In the genomic region with DNA sequence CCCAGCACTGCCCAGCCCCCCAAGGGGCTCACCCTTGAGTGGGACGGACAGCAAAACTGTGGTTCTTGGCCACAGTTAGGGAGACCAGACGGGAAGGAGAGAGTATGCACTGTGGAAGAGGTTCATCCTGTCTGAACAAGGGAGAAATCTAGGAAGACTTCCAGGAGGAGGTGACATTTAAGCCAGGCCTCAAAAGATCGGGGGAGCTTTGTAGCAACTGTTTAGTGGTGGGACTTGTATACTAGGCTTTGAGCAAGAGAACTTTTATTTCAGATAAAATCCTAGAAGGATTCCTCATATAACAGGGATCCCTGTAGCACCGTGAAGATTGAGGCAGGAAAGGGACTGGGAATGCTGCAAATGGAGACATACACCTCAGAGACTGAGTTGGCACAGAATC, we compare ENCODE assay signal across 27 cellular contexts. TPM values are rescaled to one million over a fixed set of nuclear protein-coding genes. Genes with fewer than 3 reads are reported as not detected.
DNase-seq lines count a peak whose midpoint lies in the region; ATAC-seq, FAIRE-seq and TF ChIP-seq lines count a peak whose summit lies in the region.
"Had no signal": no experiment of that assay in that cellular context is flagged by ENCODE, and none has a peak within 500 bp of the region (broad histone marks: within the 10 kb centered on the region; RNA-seq: fewer than 3 reads in every experiment).

No MANE protein-coding gene starts in this region.

- H3K27ac ChIP-seq in HepG2 (ENCODE audit: extremely low read length, insufficient read depth, low read length) = peak overlapping the region; percentile 47
- H3K27ac ChIP-seq in right lobe of liver = no peak overlapping the region
- H3K27ac ChIP-seq in GM12878 (ENCODE audit: control insufficient read depth, insufficient read depth) = no peak overlapping the region
- no peak overlapping the region for H3K27ac ChIP-seq in uterus
- H3K27ac ChIP-seq in hepatocyte = no peak overlapping the region
- H3K27ac ChIP-seq: coronary artery, neutrophil, Peyer's patch, SJSA1, thoracic aorta had no signal

- POLR2A ChIA-PET in HepG2 (lab: Yijun Ruan, JAX) = no interaction called here
- POLR2A ChIA-PET in GM12878 (lab: Charles Lee) = no interaction called here
- POLR2A ChIA-PET in naive thymus-derived CD8-positive, alpha-beta T cell (lab: Charles Lee) = interaction anchor here (1.6 kb wide), 1 partner anchor 10 kb away, joined by 5 read pairs; no protein-coding TSS in a partner anchor

- TF ChIP-seq CTCF in HepG2 (CRISPR knock-in tag; IDR thresholded peaks at IDR 0.05) = no peak
- TF ChIP-seq CTCF in right lobe of liver (IDR thresholded peaks at IDR 0.05) = no peak
- TF ChIP-seq CTCF in GM12878 (IDR thresholded peaks at IDR 0.05 in 2 of 3, conservative IDR thresholded peaks at IDR 0.05 in 1 of 3; ENCODE audit: control insufficient read depth in 2 of 3, extremely low read depth in 1 of 3, insufficient read depth in 1 of 3, low read depth in 3 of 3, low read length in 3 of 3) = no peak
- TF ChIP-seq CTCF in uterus (IDR thresholded peaks at IDR 0.05) = no peak
- no peak for TF ChIP-seq CTCF in hepatocyte (IDR thresholded peaks at IDR 0.05; ENCODE audit: poor library complexity)

- in situ Hi-C loops in HepG2 (cut with HindIII; ENCODE audit: extremely low pct_ligation_motif_present, low pct_unique_long_range_greater_than_20kb) = no loop called here
- in situ Hi-C loops in GM12878 (cut with MboI) = loop anchor here (5.0 kb wide), 1 partner anchor 226 kb away; no protein-coding TSS in a partner anchor

- peaks cover 25% of the 10 kb centered on the region for H3K4me1 ChIP-seq in HepG2 (ENCODE audit: insufficient read depth, low read length)
- H3K4me1 ChIP-seq in right lobe of liver = peaks cover 0 to 32% (median 3%) of the 10 kb centered on the region in 4 donors
- H3K4me1 ChIP-seq in GM12878 (ENCODE audit: control insufficient read depth, insufficient read depth, low read length) = peaks cover 8% of the 10 kb centered on the region
- peaks cover 0 to 10% of the 10 kb centered on the region in 2 donors for H3K4me1 ChIP-seq in uterus
- peaks cover 24% of the 10 kb centered on the region for H3K4me1 ChIP-seq in hepatocyte (ENCODE audit: insufficient read depth)
- H3K4me1 ChIP-seq: SJSA1 had no signal

- H3K27me3 Mint-ChIP-seq in naive thymus-derived CD8-positive, alpha-beta T cell = no peaks in the 10 kb centered on the region
- H3K27me3 Mint-ChIP-seq: activated CD8-positive, alpha-beta memory T cell treated with anti-CD3 and anti-CD28 coated beads, Interleukin-2, amount 10 ng/mL, durations not matched to agents 7 days and 5 days; stimulated activated naive B cell treated with anti-CD40 and anti-IgM and Interleukin-4, amounts not matched to agents 10 μg/mL and 1 μg/mL and 100 μg/mL, for 72 hours had no signal

- H2AFZ ChIP-seq in HepG2 (ENCODE audit: low read length) = no peak overlapping the region
- H2AFZ ChIP-seq in GM12878 (ENCODE audit: control insufficient read depth, low read depth, low read length) = no peak overlapping the region
- H2AFZ ChIP-seq in hepatocyte = no peak overlapping the region

- H3K4me3 ChIP-seq in HepG2 (replicated peaks in 1 of 3; ENCODE audit: insufficient read depth in 1 of 3, low read depth in 2 of 3, low read length in 3 of 3) (no peak overlapping the region), right lobe of liver (no peak overlapping the region), GM12878 (no peak overlapping the region), uterus (no peak overlapping the region), hepatocyte (no peak overlapping the region)
- H3K4me3 ChIP-seq: coronary artery, gastrocnemius medialis, lung, Peyer's patch, SJSA1, smooth muscle cell, thoracic aorta had no signal

- H3K27me3 ChIP-seq in HepG2 (ENCODE audit: control insufficient read depth in 1 of 2, insufficient read depth in 2 of 2, low read length in 2 of 2) (no peaks in the 10 kb centered on the region), right lobe of liver (no peaks in the 10 kb centered on the region), GM12878 (replicated peaks in 1 of 2; ENCODE audit: control insufficient read depth in 2 of 2, insufficient read depth in 2 of 2, low read length in 1 of 2) (no peaks in the 10 kb centered on the region), uterus (no peaks in the 10 kb centered on the region), hepatocyte (no peaks in the 10 kb centered on the region)
- H3K27me3 ChIP-seq: gastrocnemius medialis, neutrophil, Peyer's patch, SJSA1 had no signal

- FAIRE-seq in HepG2 (lab: Jason Lieb, UNC) (no peak), GM12878 (lab: Jason Lieb, UNC) (no peak)

- no peaks in the 10 kb centered on the region for H3K9me2 ChIP-seq in hepatocyte (replicated peaks; ENCODE audit: insufficient read depth)

- SMC1A ChIA-PET in GM12878 (lab: Charles Lee; ENCODE audit: uncharacterized antibody, unreplicated experiment) = no interaction called here

- H3K4me2 ChIP-seq in HepG2 (ENCODE audit: low read depth, low read length) (no peak overlapping the region; the same call in 1 of the 2 replicates), GM12878 (ENCODE audit: control insufficient read depth, insufficient read depth) (no peak overlapping the region), hepatocyte (no peak overlapping the region)
- H3K4me2 ChIP-seq: smooth muscle cell had no signal

- peaks cover 7 to 14% (median 11%) of the 10 kb centered on the region in 4 donors for H3K4me1 Mint-ChIP-seq in naive thymus-derived CD8-positive, alpha-beta T cell
- H3K4me1 Mint-ChIP-seq: endodermal cell had no signal

- CTCF ChIA-PET in HepG2 (lab: Yijun Ruan, JAX; ENCODE audit: low intra/inter-chr PET ratio, low total read pairs) = no interaction called here
- CTCF ChIA-PET in GM12878 (lab: Yijun Ruan, JAX) = no interaction called here

- H4K20me1 ChIP-seq in HepG2 (ENCODE audit: insufficient read depth, low read length) = no peaks in the 10 kb centered on the region
- H4K20me1 ChIP-seq in GM12878 (ENCODE audit: control insufficient read depth, insufficient read depth) = peaks cover 5% of the 10 kb centered on the region; the same call in 1 of the 2 replicates
- H4K20me1 ChIP-seq in hepatocyte (ENCODE audit: insufficient read depth, poor library complexity, severe bottlenecking) = peaks cover 16% of the 10 kb centered on the region

- peak overlapping the region in 8 of 10 donors; percentile 9 to 92 (median 66) for H3K27ac Mint-ChIP-seq in naive thymus-derived CD8-positive, alpha-beta T cell
- H3K27ac Mint-ChIP-seq: activated CD8-positive, alpha-beta memory T cell treated with anti-CD3 and anti-CD28 coated beads, Interleukin-2, amount 10 ng/mL, durations not matched to agents 7 days and 5 days; endodermal cell; T-helper 1 cell treated with Interleukin-12 subunit alpha and Interleukin-12 subunit beta and Interleukin-4 antibody, amounts not matched to agents 30 μg/mL and 1 μg/mL, for 36 hours had no signal

- H3K4me3 Mint-ChIP-seq in naive thymus-derived CD8-positive, alpha-beta T cell = no peak overlapping the region
- H3K4me3 Mint-ChIP-seq: activated CD8-positive, alpha-beta memory T cell treated with anti-CD3 and anti-CD28 coated beads, Interleukin-2, amount 10 ng/mL, durations not matched to agents 7 days and 5 days; endodermal cell; stimulated activated naive B cell treated with anti-CD40 and anti-IgM and Interleukin-4, amounts not matched to agents 10 μg/mL and 1 μg/mL and 100 μg/mL, for 72 hours; T-helper 1 cell treated with Interleukin-12 subunit alpha and Interleukin-12 subunit beta and Interleukin-4 antibody, amounts not matched to agents 30 μg/mL and 1 μg/mL, for 36 hours had no signal

- DNase-seq in HepG2 (ENCODE audit: low spot score) = no peak
- DNase-seq in right lobe of liver = no peak
- no peak for DNase-seq in GM12878 (ENCODE audit: low read depth, low spot score)
- no peak for DNase-seq in naive thymus-derived CD8-positive, alpha-beta T cell
- no peak for DNase-seq in uterus
- DNase-seq in NCI-H2227 treated with DMSO at 0.1 percent for 48 hours (lab: John Stamatoyannopoulos, UW) = no peak
- no peak for DNase-seq in hepatocyte (ENCODE audit: low spot score)
- DNase-seq: activated CD4-positive, alpha-beta T cell treated with anti-CD3 and anti-CD28 coated beads for 4 hours; activated CD8-positive, alpha-beta memory T cell treated with anti-CD3 and anti-CD28 coated beads, Interleukin-2, amount 10 ng/mL, durations not matched to agents 7 days and 5 days; DMS 273 treated with DMSO at 0.1 percent for 48 hours; endodermal cell; gastrocnemius medialis; IMR-90; islet precursor cell; NCI-H1092 treated with DMSO at 0.1 percent for 48 hours; NCI-H1930; NCI-H69; Peyer's patch; stimulated activated CD4-positive, alpha-beta T cell treated with anti-CD3 and anti-CD28 coated beads, Interleukin-2, amount 100 ng/mL, for 48 hours; stimulated activated naive B cell treated with anti-CD40 and anti-IgM and Interleukin-4, amounts not matched to agents 10 μg/mL and 1 μg/mL and 100 μg/mL, for 72 hours had no signal

- H3K9ac ChIP-seq in HepG2 (ENCODE audit: insufficient read depth, low read depth, low read length) (no peak overlapping the region), GM12878 (ENCODE audit: control insufficient read depth, insufficient read depth, low read length) (no peak overlapping the region)

- WGBS in HepG2 (ENCODE audit: low lambda C conversion rate) = 95% methylated on average over 4 of the region's 4 CpGs
- WGBS in right lobe of liver (ENCODE audit: insufficient coverage, low coverage, low lambda C conversion rate, missing lambda C conversion rate) = 86% methylated on average over 4 of the region's 4 CpGs
- 94% methylated on average over 4 of the region's 4 CpGs for WGBS in GM12878 (ENCODE audit: insufficient coverage, insufficient replicate concordance, low lambda C conversion rate, missing lambda C conversion rate)
- WGBS in hepatocyte (ENCODE audit: low lambda C conversion rate, missing lambda C conversion rate) = 91% methylated on average over 4 of the region's 4 CpGs

- H3K79me2 ChIP-seq in HepG2 (ENCODE audit: insufficient read depth, low read length) (no peaks in the 10 kb centered on the region), GM12878 (ENCODE audit: control insufficient read depth, insufficient read depth, low read length) (no peaks in the 10 kb centered on the region), hepatocyte (peaks cover 3% of the 10 kb centered on the region)

- intact Hi-C loops in HepG2 (cut with micrococcal nuclease; ENCODE audit: unreplicated experiment) (no loop called here), right lobe of liver (cut with DNase I) (no loop called here), GM12878 (cut with micrococcal nuclease; ENCODE audit: unreplicated experiment) (no loop called here), uterus (cut with DNase I; ENCODE audit: low total_unique reads) (no loop called here)

- H3K9me3 Mint-ChIP-seq in naive thymus-derived CD8-positive, alpha-beta T cell = no peaks in the 10 kb centered on the region
- H3K9me3 Mint-ChIP-seq: endodermal cell; stimulated activated naive B cell treated with anti-CD40 and anti-IgM and Interleukin-4, amounts not matched to agents 10 μg/mL and 1 μg/mL and 100 μg/mL, for 72 hours; T-helper 1 cell treated with Interleukin-12 subunit alpha and Interleukin-12 subunit beta and Interleukin-4 antibody, amounts not matched to agents 30 μg/mL and 1 μg/mL, for 36 hours had no signal

- peaks cover 0 to 28% (median 11%) of the 10 kb centered on the region in 3 donors for H3K36me3 Mint-ChIP-seq in naive thymus-derived CD8-positive, alpha-beta T cell

- H3K36me3 ChIP-seq in HepG2 (replicated peaks in 1 of 2; ENCODE audit: control insufficient read depth in 1 of 2, insufficient read depth in 2 of 2, low read length in 2 of 2) (peaks cover 9 to 11% of the 10 kb centered on the region in 2 experiments), right lobe of liver (no peaks in the 10 kb centered on the region), GM12878 (ENCODE audit: control insufficient read depth in 2 of 2, insufficient read depth in 2 of 2, low read length in 1 of 2) (peaks cover 7 to 8% of the 10 kb centered on the region in 2 experiments; a peak in 3 of 4 replicates), uterus (no peaks in the 10 kb centered on the region), hepatocyte (replicated peaks; ENCODE audit: insufficient read depth, low read depth) (no peaks in the 10 kb centered on the region)

- no peak for TF ChIP-seq EP300 in HepG2 (IDR thresholded peaks at IDR 0.05; ENCODE audit: low read depth in 2 of 2, low read length in 2 of 2)
- TF ChIP-seq EP300 in HepG2 (CRISPR knock-in tag; IDR thresholded peaks at IDR 0.05; ENCODE audit: borderline replicate concordance) = no peak
- no peak for TF ChIP-seq EP300 in GM12878 (IDR thresholded peaks at IDR 0.05; ENCODE audit: borderline replicate concordance in 1 of 2, control insufficient read depth in 1 of 2, low read depth in 2 of 2, low read length in 2 of 2)

- ATAC-seq in HepG2 (no peak), right lobe of liver (no peak), GM12878 (no peak)
- no peak for ATAC-seq in naive thymus-derived CD8-positive, alpha-beta T cell
- ATAC-seq: activated CD8-positive, alpha-beta memory T cell treated with anti-CD3 and anti-CD28 coated beads, Interleukin-2, amount 10 ng/mL, durations not matched to agents 7 days and 5 days; stimulated activated naive B cell treated with anti-CD40 and anti-IgM and Interleukin-4, amounts not matched to agents 10 μg/mL and 1 μg/mL and 100 μg/mL, for 72 hours had no signal

- TF ChIP-seq RAD21 in HepG2 (CRISPR knock-in tag; IDR thresholded peaks at IDR 0.05) (no peak), GM12878 (IDR thresholded peaks at IDR 0.05; ENCODE audit: insufficient read depth, low read depth, low read length) (no peak)

- RAD21 ChIA-PET in GM12878 (lab: Charles Lee; ENCODE audit: unreplicated experiment) = no interaction called here

- TF ChIP-seq POLR2A in HepG2 (IDR thresholded peaks at IDR 0.05; ENCODE audit: insufficient read depth in 1 of 2, low read depth in 2 of 2, low read length in 2 of 2) (no peak), right lobe of liver (IDR thresholded peaks at IDR 0.05) (no peak), GM12878 (IDR thresholded peaks at IDR 0.05; ENCODE audit: low read depth, low read length) (no peak), uterus (IDR thresholded peaks at IDR 0.05) (no peak)

- no peaks in the 10 kb centered on the region for H3K9me3 ChIP-seq in HepG2 (ENCODE audit: low read length)
- no peaks in the 10 kb centered on the region for H3K9me3 ChIP-seq in right lobe of liver
- H3K9me3 ChIP-seq in GM12878 (replicated peaks; ENCODE audit: control insufficient read depth, insufficient read depth, low read length) = no peaks in the 10 kb centered on the region
- no peaks in the 10 kb centered on the region for H3K9me3 ChIP-seq in uterus
- no peaks in the 10 kb centered on the region for H3K9me3 ChIP-seq in hepatocyte (ENCODE audit: low read depth)
- H3K9me3 ChIP-seq: gastrocnemius medialis, neutrophil, Peyer's patch, SJSA1, thoracic aorta had no signal

- BruUV-seq in HepG2 (replicated peaks; lab: Mats Ljungman, UMichigan) (no TSS peak), GM12878 (replicated peaks; lab: Mats Ljungman, UMichigan) (no TSS peak)

RNA-seq across cellular contexts. Expression of a gene that starts 30.8 kb away (rescaled TPM):
- total RNA-seq in HepG2 (2016; rRNA removed; fragmentation: Illumina TruSeq; extraction: Trizol) (12.6 and 34.3 TPM in 2 replicates), right lobe of liver (100 to 1,000 TPM in 4 of 6 experiments, 10 to 100 TPM in 2; 63.8 to 246 (median 173) TPM), GM12878 (2014; rRNA removed) (34.3 and 40.7 TPM in 2 replicates), GM12878 (2014; rRNA removed; fragmentation: Illumina TruSeq; extraction: Trizol) (22.0 and 24.7 TPM in 2 replicates), GM12878 (2021) (84.6 and 86.3 TPM in 2 replicates), uterus (10 to 100 TPM; 24.8 to 94.6 (median 31.5) TPM), hepatocyte (47.0 and 57.1 TPM in 2 replicates)
- 17.8 and 21.9 TPM in 2 replicates for total RNA-seq in HepG2 (2016; cell fraction: cytosol; rRNA removed; fragmentation: Illumina TruSeq; extraction: Trizol; ENCODE audit: low read depth)
- 11.7 and 40.3 TPM in 2 replicates for total RNA-seq in HepG2 (2016; cell fraction: insoluble cytoplasmic fraction; rRNA removed; fragmentation: Illumina TruSeq; extraction: Trizol)
- total RNA-seq in HepG2 (2016; cell fraction: membrane; rRNA removed; fragmentation: Illumina TruSeq; extraction: Trizol) = 12.6 and 16.8 TPM in 2 replicates
- total RNA-seq in HepG2 (2016; cell fraction: nucleus; rRNA removed; fragmentation: Illumina TruSeq; extraction: Trizol) = 53.2 and 57.7 TPM in 2 replicates
- polyA plus RNA-seq in HepG2 (2011; rRNA removed) (38.0 and 57.5 TPM in 2 replicates), GM12878 (2011; rRNA removed) (10.7 and 18.8 TPM in 2 replicates), GM12878 (2014; fragmentation: Illumina TruSeq; extraction: Trizol) (3.8 and 37.5 TPM in 2 replicates), GM12878 (2014; fragmentation: Nextera tagmentation; extraction: Ambion mirVana) (1 to 10 TPM; 1.4 to 5.1 TPM), GM12878 (2014; rRNA removed) (52.5 and 62.5 TPM in 2 replicates), GM12878 (2016; fragmentation: Nextera tagmentation; extraction: Ambion mirVana) (10 to 100 TPM; 10.1 to 11.0 TPM), hepatocyte (107 and 140 TPM in 2 replicates)
- polyA plus RNA-seq in HepG2 (2011; cell fraction: cytosol; rRNA removed) = 16.6 and 23.2 TPM in 2 replicates
- 385 and 409 TPM in 2 replicates for polyA plus RNA-seq in HepG2 (2011; cell fraction: nucleus; rRNA removed)
- 60.2 and 60.8 TPM in 2 replicates for polyA plus RNA-seq in HepG2 (2012)
- polyA plus RNA-seq in HepG2 (2016; cell fraction: cytosol; fragmentation: Illumina TruSeq; extraction: Trizol; ENCODE audit: low read depth) = 3.6 and 4.8 TPM in 2 replicates
- 11.3 and 14.1 TPM in 2 replicates for polyA plus RNA-seq in HepG2 (2016; cell fraction: insoluble cytoplasmic fraction; fragmentation: Illumina TruSeq; extraction: Trizol; ENCODE audit: low read depth)
- polyA plus RNA-seq in HepG2 (2016; cell fraction: membrane; fragmentation: Illumina TruSeq; extraction: Trizol; ENCODE audit: low read depth) = 7.4 and 8.0 TPM in 2 replicates
- 156 and 162 TPM in 2 replicates for polyA plus RNA-seq in HepG2 (2016; cell fraction: nucleus; fragmentation: Illumina TruSeq; extraction: Trizol; ENCODE audit: insufficient read depth, low read depth)
- polyA minus RNA-seq in HepG2 (2011; rRNA and poly(A)+ RNA removed; ENCODE audit: low replicate concordance) = 70.2 and 130 TPM in 2 replicates
- polyA minus RNA-seq in HepG2 (2011; cell fraction: cytosol; rRNA and poly(A)+ RNA removed) = 35.3 and 56.1 TPM in 2 replicates
- 93.2 and 119 TPM in 2 replicates for polyA minus RNA-seq in HepG2 (2011; cell fraction: nucleus; rRNA and poly(A)+ RNA removed)
- total RNA-seq in GM12878 (2013; cell fraction: nucleolus; rRNA removed) = 96.1 and 107 TPM in 2 replicates
- polyA plus RNA-seq in GM12878 (2011; ENCODE audit: low read depth) = 8.9 TPM
- 16.3 and 28.3 TPM in 2 replicates for polyA plus RNA-seq in GM12878 (2011; cell fraction: cytosol; rRNA removed)
- polyA plus RNA-seq in GM12878 (2011; cell fraction: nucleus; rRNA removed) = 213 and 265 TPM in 2 replicates
- 24.9 and 31.5 TPM in 2 replicates for polyA plus RNA-seq in GM12878 (2012)
- polyA minus RNA-seq in GM12878 (2011; rRNA and poly(A)+ RNA removed) = 21.4 and 37.2 TPM in 2 replicates
- 36.1 and 40.1 TPM in 2 replicates for polyA minus RNA-seq in GM12878 (2011; cell fraction: cytosol; rRNA and poly(A)+ RNA removed)
- 49.9 and 96.1 TPM in 2 replicates for polyA minus RNA-seq in GM12878 (2011; cell fraction: nucleus; rRNA and poly(A)+ RNA removed)
- 10 to 100 TPM; 40.6 to 43.8 TPM for total RNA-seq in naive thymus-derived CD8-positive, alpha-beta T cell
- 10 to 100 TPM; 16.3 to 57.0 (median 44.8) TPM for polyA plus RNA-seq in naive thymus-derived CD8-positive, alpha-beta T cell
